8 cellular contexts compared by ENCODE assay signal in the genomic region with DNA sequence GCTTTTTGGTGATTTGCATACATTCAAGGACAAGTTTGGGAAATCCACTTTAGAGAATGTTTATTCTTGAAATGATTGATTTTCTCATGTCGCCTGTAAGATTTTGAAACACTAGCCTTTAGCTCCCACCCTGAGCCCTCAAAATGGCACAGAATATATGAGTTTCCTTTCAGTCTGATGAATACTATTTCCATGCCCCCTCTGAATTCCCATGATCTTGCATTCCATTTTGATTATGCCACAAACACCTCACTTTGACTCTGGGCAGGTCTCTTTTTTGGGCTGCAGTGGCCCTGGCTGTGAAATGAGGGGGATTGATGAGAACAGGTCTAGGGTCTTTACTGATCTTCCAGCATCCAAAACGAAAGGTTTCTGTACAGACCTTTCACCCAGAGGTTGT.
"Had no signal": no experiment of that assay in that cellular context is flagged by ENCODE, and none has a peak within 500 bp of the region (broad histone marks: within the 10 kb centered on the region; RNA-seq: fewer than 3 reads in every experiment).

No MANE protein-coding gene starts in this region.

- H3K4me3 Mint-ChIP-seq: HFFc6, IgD-negative memory B cell had no signal

- ATAC-seq: HCT116 had no signal

- H3K36me3 ChIP-seq: HAP-1 had no signal

- H2AFZ ChIP-seq: GM23248 had no signal

- H3K9me3 ChIP-seq: HAP-1 had no signal

- H3K9me3 Mint-ChIP-seq: HFFc6 had no signal

- DNase-seq: GM23248, GOT3, H7, HFFc6, KBM-7 had no signal

- H3K4me1 ChIP-seq: HAP-1 had no signal

- H3K27ac ChIP-seq: GM23248 had no signal

- H3K9ac ChIP-seq: GM23248 had no signal

- H3K27ac Mint-ChIP-seq: HFFc6, IgD-negative memory B cell had no signal

- H3K36me3 Mint-ChIP-seq: IgD-negative memory B cell had no signal

- H3K27me3 Mint-ChIP-seq: IgD-negative memory B cell had no signal

- H3K4me3 ChIP-seq: GM23248, HAP-1 had no signal
